In the genomic region with DNA sequence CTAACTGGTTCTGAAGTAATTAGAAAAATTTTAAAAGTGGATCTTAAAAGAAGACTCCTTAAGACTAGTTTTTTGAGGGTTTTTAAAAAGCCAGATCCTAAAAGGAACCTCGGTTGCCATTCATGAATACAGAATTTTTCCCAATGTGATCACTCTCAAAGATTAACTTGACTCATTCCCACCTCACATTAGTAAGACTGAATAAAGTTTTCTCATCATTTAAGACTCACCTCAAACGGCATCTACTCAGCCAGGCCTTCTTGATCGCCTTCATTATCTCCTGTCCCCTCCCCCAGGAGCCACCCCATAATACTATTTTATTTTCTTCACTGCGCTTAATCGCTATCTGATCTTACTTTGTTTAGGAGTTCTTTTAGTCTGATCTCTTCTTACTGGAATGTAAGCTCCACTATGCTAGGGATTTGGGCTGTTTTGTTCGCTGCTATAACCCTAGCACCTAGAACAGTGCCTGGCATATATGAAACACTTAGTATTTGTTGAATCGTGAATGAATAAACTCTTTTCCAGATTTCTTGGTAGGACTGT, we compare ENCODE assay signal across 1 cellular context.
TF ChIP-seq lines count a peak whose summit lies in the region.

No MANE protein-coding gene starts in this region.

TF ChIP-seq in WTC11, 78 proteins besides CTCF, POLR2A, EP300 and RAD21 (continued from another document):
- no peak for TF ChIP-seq ZNF532 (CRISPR knock-in tag; IDR thresholded peaks at IDR 0.05; ENCODE audit: borderline replicate concordance)
TF ChIP-seq in WTC11: peak in this region for 0.
